Comparison of ENCODE assay signal across 12 cellular contexts in genomic region chr16:89420204-89420603, GRCh38.
DNase-seq lines count a peak whose midpoint lies in the region; ATAC-seq and TF ChIP-seq lines count a peak whose summit lies in the region.
"Had no signal": no experiment of that assay in that cellular context is flagged by ENCODE, and none has a peak within 500 bp of the region (broad histone marks: within the 10 kb centered on the region; RNA-seq: fewer than 3 reads in every experiment).

No MANE protein-coding gene starts in this region.

- in situ Hi-C loops in GM13976 (cut with MboI; ENCODE audit: low sequenced_read_pairs, unreplicated experiment), result loop anchor here (10.0 kb wide), 1 partner anchor 65 kb away; no protein-coding TSS in a partner anchor

- CTCF ChIA-PET in naive thymus-derived CD4-positive, alpha-beta T cell (lab: Charles Lee), result no interaction called here

- no peaks in the 10 kb centered on the region for H3K9me3 Mint-ChIP-seq in activated naive CD8-positive, alpha-beta T cell treated with anti-CD3 and anti-CD28 coated beads for 36 hours
- H3K9me3 Mint-ChIP-seq in naive thymus-derived CD4-positive, alpha-beta T cell, result no peaks in the 10 kb centered on the region
- H3K9me3 Mint-ChIP-seq in stimulated activated memory B cell treated with anti-CD40 and anti-IgM and Interleukin-4, amounts not matched to agents 10 μg/mL and 1 μg/mL and 100 μg/mL, for 72 hours, result no peaks in the 10 kb centered on the region

- H3K4me3 ChIP-seq in BLaER1 treated with 17β-estradiol and CSF1 and Interleukin-3, amounts not matched to agents 10 nM and 100 nM, result no peak overlapping the region
- H3K4me3 ChIP-seq in naive thymus-derived CD4-positive, alpha-beta T cell (ENCODE audit: low read length), result no peak overlapping the region

- H3K27me3 ChIP-seq in BLaER1 treated with 17β-estradiol and CSF1 and Interleukin-3, amounts not matched to agents 10 nM and 100 nM, result no peaks in the 10 kb centered on the region
- no peaks in the 10 kb centered on the region for H3K27me3 ChIP-seq in naive thymus-derived CD4-positive, alpha-beta T cell (ENCODE audit: control insufficient read depth in 2 of 2, insufficient read depth in 2 of 2, low read length in 2 of 2)

- ATAC-seq in naive thymus-derived CD4-positive, alpha-beta T cell, result no peak
- ATAC-seq in GM18520 (IDR thresholded peaks at IDR 0.05; ENCODE audit: unreplicated experiment), result no peak
- ATAC-seq in stimulated activated memory B cell treated with anti-CD40 and anti-IgM and Interleukin-4, amounts not matched to agents 10 μg/mL and 1 μg/mL and 100 μg/mL, for 72 hours, result no peak
- ATAC-seq: SK-N-SH treated with all-trans-retinoic acid at 6 μM for 48 hours had no signal

- H3K36me3 Mint-ChIP-seq in activated naive CD8-positive, alpha-beta T cell treated with anti-CD3 and anti-CD28 coated beads for 36 hours, result peaks cover 41% of the 10 kb centered on the region
- peaks cover 0 to 14% (median 9%) of the 10 kb centered on the region in 5 donors for H3K36me3 Mint-ChIP-seq in naive thymus-derived CD4-positive, alpha-beta T cell
- H3K36me3 Mint-ChIP-seq in stimulated activated memory B cell treated with anti-CD40 and anti-IgM and Interleukin-4, amounts not matched to agents 10 μg/mL and 1 μg/mL and 100 μg/mL, for 72 hours, result peaks cover 21% of the 10 kb centered on the region

- peaks cover 73 to 97% (median 95%) of the 10 kb centered on the region in 10 experiments for H3K4me1 ChIP-seq in BLaER1 treated with 17β-estradiol and CSF1 and Interleukin-3, amounts not matched to agents 10 nM and 100 nM
- H3K4me1 ChIP-seq in naive thymus-derived CD4-positive, alpha-beta T cell (ENCODE audit: control insufficient read depth in 2 of 2, insufficient read depth in 2 of 2, low read length in 2 of 2), result peaks cover 50 to 51% of the 10 kb centered on the region in 2 donors

- TF ChIP-seq CTCF in GM13976 (IDR thresholded peaks at IDR 0.05; ENCODE audit: borderline replicate concordance, control extremely low read depth, extremely low read depth, insufficient read depth, missing control alignments), result no peak

- peaks cover 99 to 100% (median 100%) of the 10 kb centered on the region in 11 experiments for H4K20me1 ChIP-seq in BLaER1 treated with 17β-estradiol and CSF1 and Interleukin-3, amounts not matched to agents 10 nM and 100 nM

- H3K4me3 Mint-ChIP-seq in activated naive CD8-positive, alpha-beta T cell treated with anti-CD3 and anti-CD28 coated beads for 36 hours, result peak overlapping the region; percentile 14
- H3K4me3 Mint-ChIP-seq in naive thymus-derived CD4-positive, alpha-beta T cell, result peak overlapping the region in 9 of 10 donors; percentile 29 to 74 (median 47)
- H3K4me3 Mint-ChIP-seq in stimulated activated memory B cell treated with anti-CD40 and anti-IgM and Interleukin-4, amounts not matched to agents 10 μg/mL and 1 μg/mL and 100 μg/mL, for 72 hours, result no peak overlapping the region

- peak overlapping the region in 7 of 11 experiments; percentile 2 to 41 (median 17); a peak in 6 of 22 replicates for H3K27ac ChIP-seq in BLaER1 treated with 17β-estradiol and CSF1 and Interleukin-3, amounts not matched to agents 10 nM and 100 nM
- H3K27ac ChIP-seq in naive thymus-derived CD4-positive, alpha-beta T cell (ENCODE audit: low read depth, low read length), result no peak overlapping the region

- H3K9ac ChIP-seq in BLaER1 treated with 17β-estradiol and CSF1 and Interleukin-3, amounts not matched to agents 10 nM and 100 nM, result peak overlapping the region in 4 of 11 experiments; percentile 5 to 38 (median 14); a peak in 2 of 22 replicates

- peaks cover 42 to 77% (median 66%) of the 10 kb centered on the region in 11 experiments for H3K36me3 ChIP-seq in BLaER1 treated with 17β-estradiol and CSF1 and Interleukin-3, amounts not matched to agents 10 nM and 100 nM
- peaks cover 0 to 27% (median 0%) of the 10 kb centered on the region in 3 experiments for H3K36me3 ChIP-seq in naive thymus-derived CD4-positive, alpha-beta T cell (ENCODE audit: control insufficient read depth in 2 of 3, insufficient read depth in 3 of 3, low read length in 3 of 3)

- no peaks in the 10 kb centered on the region for H3K27me3 Mint-ChIP-seq in activated naive CD8-positive, alpha-beta T cell treated with anti-CD3 and anti-CD28 coated beads for 36 hours
- H3K27me3 Mint-ChIP-seq in naive thymus-derived CD4-positive, alpha-beta T cell, result no peaks in the 10 kb centered on the region
- no peaks in the 10 kb centered on the region for H3K27me3 Mint-ChIP-seq in stimulated activated memory B cell treated with anti-CD40 and anti-IgM and Interleukin-4, amounts not matched to agents 10 μg/mL and 1 μg/mL and 100 μg/mL, for 72 hours

- H3K27ac Mint-ChIP-seq in activated naive CD8-positive, alpha-beta T cell treated with anti-CD3 and anti-CD28 coated beads for 36 hours, result peak overlapping the region; percentile 74
- peak overlapping the region; percentile 18 to 88 (median 70) for H3K27ac Mint-ChIP-seq in naive thymus-derived CD4-positive, alpha-beta T cell
- H3K27ac Mint-ChIP-seq in stimulated activated memory B cell treated with anti-CD40 and anti-IgM and Interleukin-4, amounts not matched to agents 10 μg/mL and 1 μg/mL and 100 μg/mL, for 72 hours, result no peak overlapping the region

- no peaks in the 10 kb centered on the region for H3K9me3 ChIP-seq in BLaER1 treated with 17β-estradiol and CSF1 and Interleukin-3, amounts not matched to agents 10 nM and 100 nM (replicated peaks in 1 of 11)
- H3K9me3 ChIP-seq in naive thymus-derived CD4-positive, alpha-beta T cell (ENCODE audit: control insufficient read depth in 2 of 3, low read length in 3 of 3), result no peaks in the 10 kb centered on the region

- intact Hi-C loops in naive thymus-derived CD4-positive, alpha-beta T cell (cut with micrococcal nuclease), result no loop called here

- POLR2A ChIA-PET in naive thymus-derived CD4-positive, alpha-beta T cell (lab: Charles Lee), result interaction anchor here (1.2 to 1.5 kb wide), 2 partner anchors 13 to 29 kb away, joined by 3 to 4 read pairs; no protein-coding TSS in a partner anchor

- DNase-seq in GM13976 (ENCODE audit: low spot score) (peak; percentile 64), OCI-M2 (lab: John Stamatoyannopoulos, UW; ENCODE audit: unreplicated experiment) (no peak)
- DNase-seq in activated naive CD8-positive, alpha-beta T cell treated with anti-CD3 and anti-CD28 coated beads for 36 hours, result no peak
- no peak for DNase-seq in naive thymus-derived CD4-positive, alpha-beta T cell
- DNase-seq in activated CD8-positive, alpha-beta memory T cell treated with anti-CD3 and anti-CD28 coated beads, Interleukin-2, amount 50 U/mL, for 4 hours, result no peak
- DNase-seq: foreskin melanocyte, NCI-H2107, NCI-H526 treated with DMSO at 0.1 percent for 48 hours had no signal

- H3K4me2 ChIP-seq in BLaER1 treated with 17β-estradiol and CSF1 and Interleukin-3, amounts not matched to agents 10 nM and 100 nM, result peak overlapping the region in 9 of 11 experiments; percentile 0 to 57 (median 33); a peak in 15 of 22 replicates

- peaks cover 73% of the 10 kb centered on the region for H3K4me1 Mint-ChIP-seq in activated naive CD8-positive, alpha-beta T cell treated with anti-CD3 and anti-CD28 coated beads for 36 hours
- peaks cover 57 to 87% (median 78%) of the 10 kb centered on the region in 7 donors for H3K4me1 Mint-ChIP-seq in naive thymus-derived CD4-positive, alpha-beta T cell
- peaks cover 62% of the 10 kb centered on the region for H3K4me1 Mint-ChIP-seq in stimulated activated memory B cell treated with anti-CD40 and anti-IgM and Interleukin-4, amounts not matched to agents 10 μg/mL and 1 μg/mL and 100 μg/mL, for 72 hours
